Comparison of ENCODE assay signal across 11 cellular contexts in genomic region chr16:66984902-66985311, GRCh38. TPM values are rescaled to one million over a fixed set of nuclear protein-coding genes. Genes with fewer than 3 reads are reported as not detected.
A peak's percentile ranks its signal among the peaks of the same experiment; 100 is the strongest.
DNase-seq lines count a peak whose midpoint lies in the region; ATAC-seq lines count a peak whose summit lies in the region.
"Had no signal": no experiment of that assay in that cellular context is flagged by ENCODE, and none has a peak within 500 bp of the region (broad histone marks: within the 10 kb centered on the region; RNA-seq: fewer than 3 reads in every experiment).

No MANE protein-coding gene starts in this region.

- peaks cover 17% of the 10 kb centered on the region for H3K4me1 ChIP-seq in effector memory CD4-positive, alpha-beta T cell (ENCODE audit: control insufficient read depth, insufficient read depth, low read length, poor library complexity, severe bottlenecking)

- H3K27me3 ChIP-seq in effector memory CD4-positive, alpha-beta T cell (replicated peaks; ENCODE audit: control insufficient read depth, insufficient read depth, low read length, poor library complexity, severe bottlenecking): no peaks in the 10 kb centered on the region

- no peaks in the 10 kb centered on the region for H3K9me3 ChIP-seq in effector memory CD4-positive, alpha-beta T cell (ENCODE audit: control insufficient read depth, low read length)

- no peak for ATAC-seq in GM18520 (IDR thresholded peaks at IDR 0.05; ENCODE audit: unreplicated experiment)

- DNase-seq in activated CD4-positive, CD25-positive, alpha-beta regulatory T cell (lab: John Stamatoyannopoulos, UW): peak; percentile 18 to 52 (median 38)
- DNase-seq in activated T-cell treated with anti-CD3 and anti-CD28 coated beads for 4 hours: peak; percentile 45
- no peak for DNase-seq in effector memory CD4-positive, alpha-beta T cell
- DNase-seq in stimulated activated CD8-positive, alpha-beta memory T cell treated with anti-CD3 and anti-CD28 coated beads, Interleukin-4, amount 100 ng/mL, for 4 hours (ENCODE audit: low read depth in 2 of 2, low spot score in 1 of 2): peak; percentile 7 to 30
- DNase-seq in DMS153 treated with DMSO at 0.1 percent for 48 hours (lab: John Stamatoyannopoulos, UW; ENCODE audit: unreplicated experiment): no peak
- no peak for DNase-seq in amniotic stem cell (lab: John Stamatoyannopoulos, UW)
- DNase-seq in posterior vena cava (ENCODE audit: low spot score): no peak
- DNase-seq: endodermal cell, NCI-H1092, NCI-H510A had no signal

- intact Hi-C loops in posterior vena cava (cut with DNase I): no loop called here

- no peak overlapping the region for H3K4me3 ChIP-seq in effector memory CD4-positive, alpha-beta T cell (ENCODE audit: insufficient read depth, low read depth, low read length, poor library complexity, severe bottlenecking)

- H3K36me3 ChIP-seq in effector memory CD4-positive, alpha-beta T cell (ENCODE audit: control insufficient read depth, insufficient read depth, low read length): no peaks in the 10 kb centered on the region

- H3K27ac ChIP-seq in effector memory CD4-positive, alpha-beta T cell (ENCODE audit: insufficient read depth, low read length, poor library complexity, severe bottlenecking): peak overlapping the region; percentile 62

RNA-seq across cellular contexts. Expression of gene CES4A, which starts 3.5 kb away (rescaled TPM):
- total RNA-seq in posterior vena cava: 1 to 10 TPM; 2.8 to 7.4 TPM

RNA-seq across cellular contexts. Expression of gene CES3, which starts 23.8 kb away (rescaled TPM):
- 1 to 10 TPM in 1 of 2 donors, under 1 TPM in 1; 0.10 to 1.3 TPM for total RNA-seq in posterior vena cava

RNA-seq across cellular contexts. Expression of gene CBFB, which starts 44.0 kb away (rescaled TPM):
- total RNA-seq in posterior vena cava: 10 to 100 TPM; 39.7 to 42.0 TPM

RNA-seq across cellular contexts. Expression of gene CES2, which starts 49.6 kb away (rescaled TPM):
- 10 to 100 TPM; 26.7 to 31.3 TPM for total RNA-seq in posterior vena cava

RNA-seq across cellular contexts. Expression of gene CIAO2B, which starts 50.7 kb away (rescaled TPM):
- 10 to 100 TPM; 53.0 to 60.3 TPM for total RNA-seq in posterior vena cava

Comparison
In these comparisons a context has a peak if more than half of its experiments do, and no peak if none do; other contexts are left out.
1. DNase-seq: peak in activated CD4-positive, CD25-positive, alpha-beta regulatory T cell (4 of 4), activated T-cell treated with anti-CD3 and anti-CD28 coated beads for 4 hours (single experiment) and stimulated activated CD8-positive, alpha-beta memory T cell treated with anti-CD3 and anti-CD28 coated beads, Interleukin-4, amount 100 ng/mL, for 4 hours (2 of 2); none in effector memory CD4-positive, alpha-beta T cell (0 of 3), DMS153 treated with DMSO at 0.1 percent for 48 hours (single experiment), amniotic stem cell (single experiment) and posterior vena cava (single experiment).